8 cellular contexts compared by ENCODE assay signal in the genomic region with DNA sequence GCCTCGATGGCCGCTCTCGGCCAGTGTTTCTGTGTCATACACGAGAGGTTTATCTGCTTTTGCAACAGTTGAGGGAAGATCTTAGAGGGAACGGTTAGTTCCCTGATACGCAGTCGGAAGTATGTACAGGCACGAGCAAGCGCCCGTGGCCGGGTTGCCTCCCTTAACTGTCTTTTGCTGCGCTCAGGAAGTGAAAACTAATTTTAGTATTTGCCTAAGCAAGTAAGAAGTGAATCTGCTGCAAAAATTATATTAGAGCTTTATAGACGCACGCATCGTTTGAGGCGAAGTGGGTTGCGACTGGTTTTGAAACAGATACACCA. TPM values are rescaled to one million over a fixed set of nuclear protein-coding genes. Genes with fewer than 3 reads are reported as not detected.
DNase-seq lines count a peak whose midpoint lies in the region; ATAC-seq and TF ChIP-seq lines count a peak whose summit lies in the region.

No MANE protein-coding gene starts in this region.

- H3K9me3 Mint-ChIP-seq in activated CD8-positive, alpha-beta T cell treated with anti-CD3 and anti-CD28 coated beads for 36 hours = no peaks in the 10 kb centered on the region

- POLR2A ChIA-PET in activated CD8-positive, alpha-beta T cell treated with anti-CD3 and anti-CD28 coated beads for 36 hours (lab: Charles Lee) = interaction anchor here (1.4 kb wide), 1 partner anchor 86 kb away, joined by 3 read pairs; no protein-coding TSS in a partner anchor

- H3K4me3 Mint-ChIP-seq in activated CD8-positive, alpha-beta T cell treated with anti-CD3 and anti-CD28 coated beads for 36 hours = peak overlapping the region; percentile 79

- no peaks in the 10 kb centered on the region for H3K27me3 Mint-ChIP-seq in activated CD8-positive, alpha-beta T cell treated with anti-CD3 and anti-CD28 coated beads for 36 hours

- no peaks in the 10 kb centered on the region for H3K9me3 ChIP-seq in ovary

- intact Hi-C loops in activated CD8-positive, alpha-beta T cell treated with anti-CD3 and anti-CD28 coated beads for 36 hours (cut with micrococcal nuclease) = no loop called here
- intact Hi-C loops in ovary (cut with DNase I) = loop anchor here in 1 of 4 donors (10.0 kb wide), 1 partner anchor 64 kb away; no protein-coding TSS in a partner anchor

- no peaks in the 10 kb centered on the region for H3K36me3 Mint-ChIP-seq in activated CD8-positive, alpha-beta T cell treated with anti-CD3 and anti-CD28 coated beads for 36 hours (ENCODE audit: low read depth)

- ATAC-seq in GM18498 (IDR thresholded peaks at IDR 0.05; ENCODE audit: unreplicated experiment) (peak; percentile 30), GM21786 (IDR thresholded peaks at IDR 0.05; ENCODE audit: unreplicated experiment) (peak; percentile 15), foreskin keratinocyte (peak; percentile 18)
- peak; percentile 9 for ATAC-seq in activated CD8-positive, alpha-beta T cell treated with anti-CD3 and anti-CD28 coated beads for 36 hours

- H3K4me1 ChIP-seq in foreskin keratinocyte = peaks cover 11% of the 10 kb centered on the region
- peaks cover 3% of the 10 kb centered on the region for H3K4me1 ChIP-seq in ovary (ENCODE audit: insufficient read depth)

- H3K4me1 Mint-ChIP-seq in activated CD8-positive, alpha-beta T cell treated with anti-CD3 and anti-CD28 coated beads for 36 hours (ENCODE audit: low read depth) = peaks cover 43% of the 10 kb centered on the region

- H3K36me3 ChIP-seq in ovary = no peaks in the 10 kb centered on the region

- CTCF ChIA-PET in activated CD8-positive, alpha-beta T cell treated with anti-CD3 and anti-CD28 coated beads for 36 hours (lab: Charles Lee) = no interaction called here

- TF ChIP-seq POLR2A in ovary (IDR thresholded peaks at IDR 0.05) = no peak

- H3K4me3 ChIP-seq in ovary = peak overlapping the region; percentile 57

- no peak for TF ChIP-seq CTCF in activated CD8-positive, alpha-beta T cell treated with anti-CD3 and anti-CD28 coated beads for 36 hours (IDR thresholded peaks at IDR 0.05)
- TF ChIP-seq CTCF in foreskin keratinocyte (conservative IDR thresholded peaks at IDR 0.05) (no peak), ovary (IDR thresholded peaks at IDR 0.05) (no peak)

- H3K27ac Mint-ChIP-seq in activated CD8-positive, alpha-beta T cell treated with anti-CD3 and anti-CD28 coated beads for 36 hours = peak overlapping the region; percentile 94

- DNase-seq in LHCN-M2 (ENCODE audit: low read depth) (peak; percentile 29), foreskin keratinocyte (no peak), ovary (peak in 1 of 5 donors; percentile 53), KG1 (lab: John Stamatoyannopoulos, UW) (no peak)
- peak; percentile 68 for DNase-seq in activated CD8-positive, alpha-beta T cell treated with anti-CD3 and anti-CD28 coated beads for 36 hours
- DNase-seq in effector CD8-positive, alpha-beta T cell (lab: John Stamatoyannopoulos, UW) = no peak

- H3K27ac ChIP-seq in foreskin keratinocyte (peak overlapping the region; percentile 88), ovary (peak overlapping the region in 1 of 2 donors; percentile 36)

- WGBS in ovary, 3 donors = 40 to 51% (median 47%) methylated on average over 17 of the region's 17 CpGs

- H3K27me3 ChIP-seq in foreskin keratinocyte (no peaks in the 10 kb centered on the region), ovary (no peaks in the 10 kb centered on the region)

- no peak for TF ChIP-seq EP300 in ovary (IDR thresholded peaks at IDR 0.05)

RNA-seq across cellular contexts. Expression of a gene that starts 0.7 kb away (rescaled TPM):
- total RNA-seq in LHCN-M2 (2014; rRNA removed) (7.6 and 10.2 TPM in 2 replicates), foreskin keratinocyte (10.2 and 11.4 TPM in 2 replicates), ovary (10 to 100 TPM; 13.4 to 28.3 (median 25.3) TPM)
- 2.2 TPM for polyA plus RNA-seq in LHCN-M2 (2012)
- 10 to 100 TPM in 1 of 2 experiments, 1 to 10 TPM in 1; 9.6 to 11.6 TPM for total RNA-seq in activated CD8-positive, alpha-beta T cell treated with anti-CD3 and anti-CD28 coated beads for 36 hours
- polyA plus RNA-seq in foreskin keratinocyte (3.1 and 3.5 TPM in 2 replicates), ovary (10 to 100 TPM in 1 of 2 donors, 1 to 10 TPM in 1; 8.8 to 13.5 TPM)

Comparison
In these comparisons a context has a peak if more than half of its experiments do, and no peak if none do; other contexts are left out.
1. DNase-seq: peak in LHCN-M2 (single experiment) and activated CD8-positive, alpha-beta T cell treated with anti-CD3 and anti-CD28 coated beads for 36 hours (single experiment); none in foreskin keratinocyte (0 of 2), KG1 (single experiment) and effector CD8-positive, alpha-beta T cell (single experiment).
2. Peak in every context shown above with its lines, with median percentiles within 50 percentile points of each other: ATAC-seq.